20 cellular contexts compared by ENCODE assay signal in the genomic region with DNA sequence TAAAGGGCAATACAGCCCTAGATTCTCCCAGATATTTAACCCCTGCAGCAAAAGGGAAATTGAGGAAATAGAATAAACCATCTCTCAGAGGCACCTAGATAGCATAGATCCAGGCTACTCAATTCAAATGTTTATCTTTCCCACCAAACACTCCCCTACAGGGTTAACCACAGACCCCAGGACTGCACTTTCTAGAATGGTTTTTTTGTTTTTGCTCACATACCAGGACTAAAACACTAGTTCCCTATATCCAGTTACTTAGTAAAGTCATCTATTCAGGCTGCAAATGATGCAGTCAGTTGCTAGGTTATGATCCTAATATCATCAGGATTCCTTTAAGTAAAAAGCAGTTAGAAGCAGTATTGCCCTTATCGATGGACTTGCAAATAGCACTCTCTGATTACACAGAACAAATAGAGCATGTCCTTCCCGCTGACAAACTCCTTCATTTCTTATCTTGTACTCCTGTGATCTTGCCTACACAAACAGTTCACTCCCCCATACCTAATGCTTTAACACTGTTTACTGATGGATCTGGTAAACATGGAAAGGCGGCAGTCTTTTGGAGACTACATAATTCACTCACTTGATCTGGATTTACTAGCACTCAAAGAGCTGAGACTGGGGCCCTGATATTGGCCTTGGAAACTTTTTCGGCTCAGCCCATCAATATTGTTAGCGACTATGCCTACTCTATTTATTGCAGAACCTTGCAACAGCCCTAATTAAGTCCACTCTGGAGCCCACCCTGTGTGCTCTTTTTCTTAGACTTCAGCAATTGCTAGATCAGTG.
"Had no signal": no experiment of that assay in that cellular context is flagged by ENCODE, and none has a peak within 500 bp of the region (broad histone marks: within the 10 kb centered on the region; RNA-seq: fewer than 3 reads in every experiment).

No MANE protein-coding gene starts in this region.

- H3K4me3 Mint-ChIP-seq: activated naive CD8-positive, alpha-beta T cell; memory B cell; natural killer cell; T-helper 2 cell treated with Interferon-gamma antibody and Interleukin-4, amounts not matched to agents 5 μg/mL and 100 μg/mL, for 36 hours had no signal

- H3K4me1 Mint-ChIP-seq: memory B cell, natural killer cell had no signal

- H3K27ac Mint-ChIP-seq: activated naive CD8-positive, alpha-beta T cell; memory B cell; natural killer cell; T-helper 2 cell treated with Interferon-gamma antibody and Interleukin-4, amounts not matched to agents 5 μg/mL and 100 μg/mL, for 36 hours had no signal

- ATAC-seq: heart left ventricle; natural killer cell; stimulated activated naive CD8-positive, alpha-beta T cell treated with anti-CD3 and anti-CD28 coated beads, Interleukin-15, Interleukin-2, amounts not matched to agents 100 U/mL and 50 U/mL, for 24 hours had no signal

- H3K27me3 Mint-ChIP-seq: activated naive CD8-positive, alpha-beta T cell; memory B cell had no signal

- H3K27ac ChIP-seq: epithelial cell of prostate, heart left ventricle, left ventricle myocardium inferior, right atrium auricular region, transverse colon, vagina had no signal

- H3K4me3 ChIP-seq: heart left ventricle, left ventricle myocardium inferior, right atrium auricular region, smooth muscle cell, transverse colon, vagina had no signal

- DNase-seq: activated CD4-positive, alpha-beta T cell treated with anti-CD3 and anti-CD28 coated beads, Interleukin-2, amount 50 U/mL, for 1 hour; activated CD8-positive, alpha-beta memory T cell treated with anti-CD3 and anti-CD28 coated beads for 24 hours; activated gamma-delta T cell treated with Interleukin-2 at 50 U/mL for 16 hours; amygdala; cerebellar nuclear complex; dermis blood vessel endothelial cell; heart left ventricle; left ventricle myocardium inferior; natural killer cell; posterior cingulate gyrus; stimulated activated naive CD8-positive, alpha-beta T cell treated with anti-CD3 and anti-CD28 coated beads, Interleukin-15, Interleukin-2, amounts not matched to agents 100 U/mL and 50 U/mL, for 24 hours; transverse colon had no signal

- H3K27me3 ChIP-seq: heart left ventricle, right atrium auricular region, transverse colon, vagina had no signal

- H3K36me3 ChIP-seq: heart left ventricle, left ventricle myocardium inferior, right atrium auricular region, transverse colon, vagina had no signal

- FAIRE-seq: frontal cortex had no signal

- H3K4me1 ChIP-seq: heart left ventricle, left ventricle myocardium inferior, right atrium auricular region, transverse colon, vagina had no signal

- H3K9me3 ChIP-seq: right atrium auricular region, transverse colon, vagina had no signal

- H3K4me2 ChIP-seq: smooth muscle cell had no signal

- H3K36me3 Mint-ChIP-seq: activated naive CD8-positive, alpha-beta T cell; memory B cell had no signal
